Comparison of ENCODE assay signal across 18 cellular contexts in genomic region chr9:113156880-113157279, GRCh38. TPM values are rescaled to one million over a fixed set of nuclear protein-coding genes. Genes with fewer than 3 reads are reported as not detected.
DNase-seq lines count a peak whose midpoint lies in the region; ATAC-seq and TF ChIP-seq lines count a peak whose summit lies in the region.
"Had no signal": no experiment of that assay in that cellular context is flagged by ENCODE, and none has a peak within 500 bp of the region (broad histone marks: within the 10 kb centered on the region; RNA-seq: fewer than 3 reads in every experiment).

No MANE protein-coding gene starts in this region.

- H3K4me3 Mint-ChIP-seq in activated T-helper 1 cell treated with anti-CD3 and anti-CD28 coated beads, Interleukin-12 subunit alpha, Interleukin-12 subunit beta, Interleukin-2, Interleukin-4 antibody, amounts not matched to agents 30 ng/mL and 10 ng/mL and 1 ng/mL, durations not matched to agents 14 hours and 24 hours and 36 hours = no peak overlapping the region
- H3K4me3 Mint-ChIP-seq in naive thymus-derived CD8-positive, alpha-beta T cell = peak overlapping the region in 1 of 10 donors; percentile 49
- H3K4me3 Mint-ChIP-seq: activated CD4-positive, alpha-beta T cell treated with anti-CD3 and anti-CD28 coated beads, Interleukin-2, amount 10 ng/mL, durations not matched to agents 7 days and 5 days; brain; natural killer cell had no signal

- H3K27me3 ChIP-seq in Karpas-422 (ENCODE audit: low read length) = no peaks in the 10 kb centered on the region
- no peaks in the 10 kb centered on the region for H3K27me3 ChIP-seq in PC-3 (ENCODE audit: low read length)

- POLR2A ChIA-PET in naive thymus-derived CD8-positive, alpha-beta T cell (lab: Charles Lee) = no interaction called here
- POLR2A ChIA-PET in PC-3 (lab: Charles Lee; ENCODE audit: unreplicated experiment) = no interaction called here

- no peak for TF ChIP-seq CTCF in PC-3 (conservative IDR thresholded peaks at IDR 0.05; ENCODE audit: low read depth, low read length)

- no peaks in the 10 kb centered on the region for H3K9me2 ChIP-seq in Karpas-422 (replicated peaks; ENCODE audit: insufficient read depth, low read length)
- no peaks in the 10 kb centered on the region for H3K9me2 ChIP-seq in PC-3 (replicated peaks; ENCODE audit: low read length)

- no peaks in the 10 kb centered on the region for H3K79me2 ChIP-seq in Karpas-422 (ENCODE audit: low read length)
- H3K79me2 ChIP-seq in PC-3 (ENCODE audit: low read length) = no peaks in the 10 kb centered on the region

- H3K36me3 Mint-ChIP-seq in activated T-helper 1 cell treated with anti-CD3 and anti-CD28 coated beads, Interleukin-12 subunit alpha, Interleukin-12 subunit beta, Interleukin-2, Interleukin-4 antibody, amounts not matched to agents 30 ng/mL and 10 ng/mL and 1 ng/mL, durations not matched to agents 14 hours and 24 hours and 36 hours (ENCODE audit: low read depth) = peaks cover 12% of the 10 kb centered on the region
- peaks cover 0 to 29% (median 14%) of the 10 kb centered on the region in 3 donors for H3K36me3 Mint-ChIP-seq in naive thymus-derived CD8-positive, alpha-beta T cell
- H3K36me3 Mint-ChIP-seq: natural killer cell had no signal

- no peaks in the 10 kb centered on the region for H3K9me3 ChIP-seq in Karpas-422 (ENCODE audit: low read length)
- no peaks in the 10 kb centered on the region for H3K9me3 ChIP-seq in PC-3 (ENCODE audit: low read length)
- H3K9me3 ChIP-seq: Caco-2 had no signal

- peak overlapping the region; percentile 5 for H3K4me2 ChIP-seq in Karpas-422 (ENCODE audit: low read depth, low read length, poor library complexity, severe bottlenecking)
- H3K4me2 ChIP-seq in PC-3 (ENCODE audit: low read length) = no peak overlapping the region

- peaks cover 5% of the 10 kb centered on the region; the same call in 1 of the 2 replicates for H3K36me3 ChIP-seq in Karpas-422 (ENCODE audit: insufficient read depth, low read length)
- no peaks in the 10 kb centered on the region for H3K36me3 ChIP-seq in PC-3 (ENCODE audit: low read depth, low read length)

- H3K4me3 ChIP-seq in Karpas-422 (ENCODE audit: low read length) = no peak overlapping the region
- no peak overlapping the region for H3K4me3 ChIP-seq in PC-3 (ENCODE audit: low read length)

- H3K27ac Mint-ChIP-seq in activated T-helper 1 cell treated with anti-CD3 and anti-CD28 coated beads, Interleukin-12 subunit alpha, Interleukin-12 subunit beta, Interleukin-2, Interleukin-4 antibody, amounts not matched to agents 30 ng/mL and 10 ng/mL and 1 ng/mL, durations not matched to agents 14 hours and 24 hours and 36 hours = peak overlapping the region; percentile 61
- H3K27ac Mint-ChIP-seq in naive thymus-derived CD8-positive, alpha-beta T cell = peak overlapping the region in 7 of 10 donors; percentile 1 to 90 (median 53)

- H3K9ac ChIP-seq in Karpas-422 (ENCODE audit: low read length) (no peak overlapping the region), PC-3 (ENCODE audit: low read length) (no peak overlapping the region)

- ATAC-seq in naive thymus-derived CD8-positive, alpha-beta T cell = no peak
- ATAC-seq in PC-3 = no peak
- ATAC-seq: left ventricle myocardium superior, natural killer cell had no signal

- H3K27ac ChIP-seq in Karpas-422 (ENCODE audit: low read length) (no peak overlapping the region), PC-3 (ENCODE audit: low read length) (no peak overlapping the region)

- peaks cover 44% of the 10 kb centered on the region for H3K4me1 Mint-ChIP-seq in activated T-helper 1 cell treated with anti-CD3 and anti-CD28 coated beads, Interleukin-12 subunit alpha, Interleukin-12 subunit beta, Interleukin-2, Interleukin-4 antibody, amounts not matched to agents 30 ng/mL and 10 ng/mL and 1 ng/mL, durations not matched to agents 14 hours and 24 hours and 36 hours (ENCODE audit: low read depth)
- peaks cover 10 to 41% (median 28%) of the 10 kb centered on the region in 4 donors for H3K4me1 Mint-ChIP-seq in naive thymus-derived CD8-positive, alpha-beta T cell

- CTCF ChIA-PET in PC-3 (lab: Charles Lee) = interaction anchor here (0.7 kb wide), 1 partner anchor 499 kb away, joined by 3 read pairs; no protein-coding TSS in a partner anchor

- no peak overlapping the region for H2AFZ ChIP-seq in Karpas-422 (ENCODE audit: low read length)
- no peak overlapping the region for H2AFZ ChIP-seq in PC-3 (ENCODE audit: low read length)

- peaks cover 23% of the 10 kb centered on the region for H3K4me1 ChIP-seq in Karpas-422 (ENCODE audit: low read length)
- H3K4me1 ChIP-seq in PC-3 (ENCODE audit: insufficient read depth, low read length) = peaks cover 11% of the 10 kb centered on the region; the same call in 1 of the 2 replicates

- intact Hi-C loops in activated T-helper 1 cell treated with anti-CD3 and anti-CD28 coated beads, Interleukin-12 subunit alpha, Interleukin-12 subunit beta, Interleukin-2, Interleukin-4 antibody, amounts not matched to agents 30 ng/mL and 10 ng/mL and 1 ng/mL, durations not matched to agents 14 hours and 24 hours and 36 hours (cut with micrococcal nuclease) = no loop called here
- intact Hi-C loops in PC-3 (cut with micrococcal nuclease) = no loop called here

- DNase-seq in NCI-H748 (lab: John Stamatoyannopoulos, UW; ENCODE audit: unreplicated experiment) (peak; percentile 16), NCI-H748 treated with DMSO at 0.1 percent for 48 hours (lab: John Stamatoyannopoulos, UW) (no peak), Karpas-422 (peak; percentile 65), AG08395 (ENCODE audit: low spot score) (no peak), SHP77 treated with DMSO at 0.1 percent for 48 hours (lab: John Stamatoyannopoulos, UW) (no peak), PC-3 (no peak)
- DNase-seq in activated T-helper 1 cell treated with anti-CD3 and anti-CD28 coated beads, Interleukin-12 subunit alpha, Interleukin-12 subunit beta, Interleukin-2, Interleukin-4 antibody, amounts not matched to agents 30 ng/mL and 10 ng/mL and 1 ng/mL, durations not matched to agents 14 hours and 24 hours and 36 hours (ENCODE audit: low spot score) = no peak
- no peak for DNase-seq in naive thymus-derived CD8-positive, alpha-beta T cell
- DNase-seq: activated CD4-positive, alpha-beta T cell treated with anti-CD3 and anti-CD28 coated beads, Interleukin-2, amount 10 ng/mL, durations not matched to agents 7 days and 5 days; activated gamma-delta T cell treated with Interleukin-2 at 50 U/mL for 16 hours; Caco-2; IMR-90; left ventricle myocardium superior; natural killer cell; RPMI8226; stimulated activated CD4-positive, alpha-beta T cell treated with anti-CD3 and anti-CD28 coated beads, Interleukin-2, amount 100 ng/mL, for 24 hours; stimulated activated CD8-positive, alpha-beta memory T cell treated with anti-CD3 and anti-CD28 coated beads, Interleukin-4, amount 100 ng/mL, for 48 hours had no signal

- BruUV-seq in PC-3 (replicated peaks; lab: Mats Ljungman, UMichigan) = no TSS peak

- H3F3A ChIP-seq in PC-3 (ENCODE audit: low read length, unreplicated experiment) = no peaks in the 10 kb centered on the region

- peaks cover under 1% of the 10 kb centered on the region for H3K27me3 Mint-ChIP-seq in activated T-helper 1 cell treated with anti-CD3 and anti-CD28 coated beads, Interleukin-12 subunit alpha, Interleukin-12 subunit beta, Interleukin-2, Interleukin-4 antibody, amounts not matched to agents 30 ng/mL and 10 ng/mL and 1 ng/mL, durations not matched to agents 14 hours and 24 hours and 36 hours (ENCODE audit: insufficient read depth)
- no peaks in the 10 kb centered on the region for H3K27me3 Mint-ChIP-seq in naive thymus-derived CD8-positive, alpha-beta T cell
- H3K27me3 Mint-ChIP-seq: brain had no signal

- H4K20me1 ChIP-seq in Karpas-422 (ENCODE audit: insufficient read depth, low read depth, low read length) = no peaks in the 10 kb centered on the region
- H4K20me1 ChIP-seq in PC-3 (ENCODE audit: low read length) = no peaks in the 10 kb centered on the region

- no peaks in the 10 kb centered on the region for H3K9me3 Mint-ChIP-seq in activated T-helper 1 cell treated with anti-CD3 and anti-CD28 coated beads, Interleukin-12 subunit alpha, Interleukin-12 subunit beta, Interleukin-2, Interleukin-4 antibody, amounts not matched to agents 30 ng/mL and 10 ng/mL and 1 ng/mL, durations not matched to agents 14 hours and 24 hours and 36 hours
- H3K9me3 Mint-ChIP-seq in naive thymus-derived CD8-positive, alpha-beta T cell = no peaks in the 10 kb centered on the region
- H3K9me3 Mint-ChIP-seq: activated CD4-positive, alpha-beta T cell treated with anti-CD3 and anti-CD28 coated beads, Interleukin-2, amount 10 ng/mL, durations not matched to agents 7 days and 5 days; brain; natural killer cell had no signal

RNA-seq across cellular contexts. Expression of gene SLC31A2, which starts 6.1 kb away (rescaled TPM):
- total RNA-seq in Karpas-422 (2014; rRNA removed; shearing (Covaris generic); ENCODE audit: low replicate concordance) = 0.26 and 0.83 TPM in 2 replicates
- total RNA-seq in activated T-helper 1 cell treated with anti-CD3 and anti-CD28 coated beads, Interleukin-12 subunit alpha, Interleukin-12 subunit beta, Interleukin-2, Interleukin-4 antibody, amounts not matched to agents 30 ng/mL and 10 ng/mL and 1 ng/mL, durations not matched to agents 14 hours and 24 hours and 36 hours = 6.0 and 6.5 TPM in 2 replicates
- total RNA-seq in naive thymus-derived CD8-positive, alpha-beta T cell = 1 to 10 TPM; 3.9 to 4.8 TPM
- polyA plus RNA-seq in naive thymus-derived CD8-positive, alpha-beta T cell = 1 to 10 TPM; 2.1 to 3.5 (median 3.0) TPM
- 2.1 and 3.6 TPM in 2 replicates for total RNA-seq in PC-3 (2014; rRNA removed)

Comparison
In these comparisons a context has a peak if more than half of its experiments do, and no peak if none do; other contexts are left out.
1. DNase-seq: peak in NCI-H748 (single experiment) and Karpas-422 (single experiment); none in NCI-H748 treated with DMSO at 0.1 percent for 48 hours (single experiment), activated T-helper 1 cell treated with anti-CD3 and anti-CD28 coated beads, Interleukin-12 subunit alpha, Interleukin-12 subunit beta, Interleukin-2, Interleukin-4 antibody, amounts not matched to agents 30 ng/mL and 10 ng/mL and 1 ng/mL, durations not matched to agents 14 hours and 24 hours and 36 hours (single experiment), naive thymus-derived CD8-positive, alpha-beta T cell (0 of 10), AG08395 (single experiment), SHP77 treated with DMSO at 0.1 percent for 48 hours (single experiment) and PC-3 (single experiment).